9 cellular contexts compared by ENCODE assay signal in genomic region chr1:218347316-218347712, GRCh38. TPM values are rescaled to one million over a fixed set of nuclear protein-coding genes. Genes with fewer than 3 reads are reported as not detected.
DNase-seq lines count a peak whose midpoint lies in the region; ATAC-seq and TF ChIP-seq lines count a peak whose summit lies in the region.
"Had no signal": no experiment of that assay in that cellular context is flagged by ENCODE, and none has a peak within 500 bp of the region (broad histone marks: within the 10 kb centered on the region; RNA-seq: fewer than 3 reads in every experiment).

No MANE protein-coding gene starts in this region.

- H3K27ac ChIP-seq in SJSA1: peak overlapping the region; percentile 44

- no peak overlapping the region for H3K4me3 Mint-ChIP-seq in natural killer cell
- H3K4me3 Mint-ChIP-seq: activated CD4-positive, alpha-beta T cell treated with anti-CD3 and anti-CD28 coated beads, Interleukin-2, amount 10 ng/mL, durations not matched to agents 24 days and 14 days had no signal

- H3K4me3 ChIP-seq in GM12865 (ENCODE audit: low read depth, low read length) (peak overlapping the region; percentile 64; the same call in 1 of the 2 replicates), SJSA1 (peak overlapping the region; percentile 52), skeletal muscle cell (ENCODE audit: low read depth, low read length) (peak overlapping the region; percentile 70)

- DNase-seq in GM12865 (ENCODE audit: low read depth) (no peak), SJSA1 (ENCODE audit: low read depth in 1 of 2, low spot score in 2 of 2) (peak in 1 of 2 experiments; percentile 60), hepatic stellate cell (ENCODE audit: low spot score) (peak; percentile 27), skeletal muscle cell (ENCODE audit: low read depth) (no peak), COLO668 (lab: John Stamatoyannopoulos, UW; ENCODE audit: unreplicated experiment) (no peak), T-helper 1 cell (no peak), natural killer cell (no peak)
- no peak for DNase-seq in activated CD4-positive, alpha-beta T cell treated with anti-CD3 and anti-CD28 coated beads, Interleukin-2, amount 50 U/mL, for 4 hours

- intact Hi-C loops in natural killer cell (cut with micrococcal nuclease): no loop called here

- no peaks in the 10 kb centered on the region for H3K36me3 Mint-ChIP-seq in natural killer cell

- H3K27me3 Mint-ChIP-seq in natural killer cell (ENCODE audit: low read depth in 2 of 2): peaks cover 25 to 39% of the 10 kb centered on the region in 2 donors

- H3K36me3 ChIP-seq in SJSA1: no peaks in the 10 kb centered on the region

- peaks cover 10 to 28% of the 10 kb centered on the region in 2 donors for H3K4me1 Mint-ChIP-seq in natural killer cell

- H3K27me3 ChIP-seq in SJSA1 (replicated peaks): no peaks in the 10 kb centered on the region

- peaks cover 44% of the 10 kb centered on the region for H3K4me1 ChIP-seq in SJSA1 (replicated peaks)

- no peaks in the 10 kb centered on the region for H3K9me3 Mint-ChIP-seq in natural killer cell
- H3K9me3 Mint-ChIP-seq: activated CD4-positive, alpha-beta T cell treated with anti-CD3 and anti-CD28 coated beads, Interleukin-2, amount 10 ng/mL, durations not matched to agents 24 days and 14 days had no signal

- ATAC-seq in natural killer cell: no peak

- TF ChIP-seq CTCF in GM12865 (IDR thresholded peaks at IDR 0.05; ENCODE audit: insufficient read depth, low read depth, low read length, missing control alignments) (no peak), natural killer cell (IDR thresholded peaks at IDR 0.05) (no peak)

- H3K9me3 ChIP-seq in SJSA1 (replicated peaks): no peaks in the 10 kb centered on the region

- H3K27ac Mint-ChIP-seq in natural killer cell: peak overlapping the region in 1 of 2 donors; percentile 10

RNA-seq across cellular contexts. Expression of gene TGFB2, which starts 2.2 kb away (rescaled TPM):
- 3.4 and 7.4 TPM in 2 replicates for total RNA-seq in SJSA1 (2014; rRNA removed; shearing (Covaris generic))
- total RNA-seq in natural killer cell: under 1 TPM in 1 of 3 donors, not detected in 2; 0.07 TPM
- total RNA-seq: activated CD4-positive, alpha-beta T cell treated with anti-CD3 and anti-CD28 coated beads, Interleukin-2, amount 10 ng/mL, durations not matched to agents 24 days and 14 days had no signal
